ENCODE assay signal across 2 cellular contexts in the genomic region with DNA sequence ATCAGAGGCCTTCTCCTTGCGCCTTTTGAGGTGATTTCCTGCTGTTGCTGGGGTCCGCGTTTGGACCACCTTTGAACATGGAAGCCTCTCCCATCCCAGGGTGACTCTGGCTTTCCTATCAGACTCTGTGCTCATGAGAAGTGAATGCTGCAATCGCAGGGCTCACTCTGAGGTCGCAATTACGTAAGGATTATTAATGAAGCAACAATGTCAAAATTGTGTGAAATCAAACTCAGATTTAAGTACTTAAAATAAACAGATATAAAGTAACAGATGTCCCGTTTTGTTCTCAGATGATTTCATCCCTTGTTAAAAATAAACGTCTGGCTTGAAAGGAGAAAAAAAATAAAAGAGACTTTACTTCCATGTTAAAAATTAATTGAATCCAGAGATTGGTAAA.
TF ChIP-seq lines count a peak whose summit lies in the region.

No MANE protein-coding gene starts in this region.

TF ChIP-seq in A549, 52 proteins besides CTCF, POLR2A, EP300 and RAD21 (continued from another document):
- TF ChIP-seq, protein P1, sequence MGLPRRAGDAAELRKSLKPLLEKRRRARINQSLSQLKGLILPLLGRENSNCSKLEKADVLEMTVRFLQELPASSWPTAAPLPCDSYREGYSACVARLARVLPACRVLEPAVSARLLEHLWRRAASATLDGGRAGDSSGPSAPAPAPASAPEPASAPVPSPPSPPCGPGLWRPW (IDR thresholded peaks at IDR 0.05): peak; percentile 70; the same call in 1 of the 2 replicates
- TF ChIP-seq NPAS2 (CRISPR knock-in tag; IDR thresholded peaks at IDR 0.05; ENCODE audit: borderline replicate concordance) (no peak), CEBPB (IDR thresholded peaks at IDR 0.05) (peak; percentile 59 to 77)

TF ChIP-seq in HepG2, 621 proteins besides CTCF, POLR2A, EP300 and RAD21 (continued from another document):
- TF ChIP-seq ZBTB8A (CRISPR knock-in tag; IDR thresholded peaks at IDR 0.05; ENCODE audit: borderline replicate concordance, low read depth): no peak
- 0 out of 2 replicates have a peak, but pooled peaks have one; percentile 23 for TF ChIP-seq CEBPB (IDR thresholded peaks at IDR 0.05; ENCODE audit: borderline replicate concordance, low read depth, low read length)
- TF ChIP-seq ZKSCAN8 (CRISPR knock-in tag; IDR thresholded peaks at IDR 0.05; ENCODE audit: borderline replicate concordance): no peak
- TF ChIP-seq MEF2D (CRISPR knock-in tag; IDR thresholded peaks at IDR 0.05): no peak
- no peak for TF ChIP-seq ZNF740 (CRISPR knock-in tag; IDR thresholded peaks at IDR 0.05)
- TF ChIP-seq FOXM1 (CRISPR knock-in tag; IDR thresholded peaks at IDR 0.05): no peak
